1 cellular context compared by ENCODE assay signal in the genomic region with DNA sequence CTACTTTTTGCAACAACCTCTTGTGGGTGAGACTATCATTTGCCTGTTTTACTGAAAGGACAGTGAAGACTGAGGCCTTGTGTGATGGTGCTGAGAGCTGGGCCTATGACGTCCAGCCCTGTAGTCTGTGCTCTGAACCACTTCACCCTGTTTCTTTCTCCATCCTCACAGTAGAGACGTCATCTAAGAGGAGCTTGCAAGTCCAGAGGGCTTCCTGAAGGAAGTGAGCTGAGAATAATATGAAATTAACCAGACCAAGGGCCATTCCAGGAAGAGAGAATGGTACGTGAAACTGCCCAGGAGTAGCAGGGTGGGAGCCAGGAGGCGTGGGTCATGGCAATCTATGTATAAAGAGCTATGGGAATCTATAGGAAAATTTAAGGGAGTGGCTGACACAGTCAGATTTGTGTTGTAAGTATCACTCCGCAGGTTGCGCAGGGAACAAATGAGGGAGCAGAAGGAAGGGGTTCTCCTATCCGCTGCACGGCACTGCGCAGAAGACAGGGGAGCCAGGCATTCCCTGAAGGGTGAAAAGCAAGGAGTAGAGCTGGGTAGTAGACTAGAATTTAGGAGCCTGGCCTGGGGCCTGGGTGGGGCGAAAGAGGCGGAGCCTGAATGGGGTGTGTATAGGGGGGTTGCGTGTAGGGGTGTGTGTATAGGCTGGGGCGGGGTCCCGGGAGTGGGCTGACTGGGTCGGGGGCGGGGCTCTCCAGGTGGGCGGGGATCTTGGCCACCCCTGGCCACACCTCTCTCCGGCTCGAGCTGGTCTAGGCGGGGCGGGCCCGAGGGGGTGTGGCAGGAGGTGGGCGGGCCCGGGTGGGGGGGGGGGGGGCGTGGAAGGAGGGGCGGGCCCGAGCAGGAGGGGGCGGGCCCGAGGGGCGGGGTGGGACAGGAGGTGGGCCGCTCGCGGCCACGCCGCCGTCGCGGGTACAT.
TF ChIP-seq lines count a peak whose summit lies in the region.

Gene FGFR4 (plus strand): TSS at position 931 of the 933 bp plus-strand sequence. CDS start 2,688 bp downstream, outside the sequence.

TF ChIP-seq in SK-N-SH, 30 proteins besides CTCF, POLR2A, EP300 and RAD21 (continued from another document):
- TF ChIP-seq PBX3 (IDR thresholded peaks at IDR 0.05) (no peak), GATA2 (CRISPR knock-in tag; IDR thresholded peaks at IDR 0.05) (no peak)
- TF ChIP-seq, protein P1, sequence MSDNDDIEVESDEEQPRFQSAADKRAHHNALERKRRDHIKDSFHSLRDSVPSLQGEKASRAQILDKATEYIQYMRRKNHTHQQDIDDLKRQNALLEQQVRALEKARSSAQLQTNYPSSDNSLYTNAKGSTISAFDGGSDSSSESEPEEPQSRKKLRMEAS (IDR thresholded peaks at IDR 0.05; ENCODE audit: low read depth) = no peak
- TF ChIP-seq, protein P2, sequence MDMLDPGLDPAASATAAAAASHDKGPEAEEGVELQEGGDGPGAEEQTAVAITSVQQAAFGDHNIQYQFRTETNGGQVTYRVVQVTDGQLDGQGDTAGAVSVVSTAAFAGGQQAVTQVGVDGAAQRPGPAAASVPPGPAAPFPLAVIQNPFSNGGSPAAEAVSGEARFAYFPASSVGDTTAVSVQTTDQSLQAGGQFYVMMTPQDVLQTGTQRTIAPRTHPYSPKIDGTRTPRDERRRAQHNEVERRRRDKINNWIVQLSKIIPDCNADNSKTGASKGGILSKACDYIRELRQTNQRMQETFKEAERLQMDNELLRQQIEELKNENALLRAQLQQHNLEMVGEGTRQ (IDR thresholded peaks at IDR 0.05; ENCODE audit: borderline replicate concordance, low read depth, low read length) = no peak
